ENCODE assay signal across 8 cellular contexts in the genomic region with DNA sequence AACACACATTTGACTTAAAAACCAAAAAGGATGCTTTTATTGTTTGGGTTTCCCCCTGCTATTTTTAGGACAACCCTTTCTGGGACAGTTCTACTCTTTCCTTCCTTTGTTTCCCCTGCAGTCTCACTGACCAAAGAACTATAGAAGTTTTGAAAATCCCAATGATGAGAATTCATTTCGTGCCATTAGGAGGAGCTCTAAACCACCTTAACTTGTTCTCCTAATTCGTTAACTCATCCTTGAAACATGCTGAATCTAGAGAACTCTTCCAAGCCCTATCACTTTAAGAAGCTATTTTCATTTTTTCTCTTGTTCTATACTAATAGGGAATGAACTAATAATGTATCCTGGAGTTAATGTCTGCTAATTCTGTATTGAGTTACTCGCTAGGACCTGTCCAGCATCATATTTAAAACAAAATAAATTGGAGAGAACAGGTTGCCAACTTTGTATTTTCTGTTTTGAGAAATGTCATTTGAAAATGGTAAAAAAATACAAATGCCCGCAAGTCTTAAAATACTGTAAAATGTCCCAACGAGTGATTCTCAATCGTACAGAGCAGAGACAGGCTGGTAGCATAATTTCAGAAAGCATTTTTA.
DNase-seq lines count a peak whose midpoint lies in the region; ATAC-seq and TF ChIP-seq lines count a peak whose summit lies in the region.

No MANE protein-coding gene starts in this region.

- no peaks in the 10 kb centered on the region for H3K36me3 ChIP-seq in Caco-2 (ENCODE audit: control insufficient read depth, insufficient read depth, low read length)
- peaks cover 0 to 13% of the 10 kb centered on the region in 2 experiments; a peak in 3 of 4 replicates for H3K36me3 ChIP-seq in HCT116 (ENCODE audit: control insufficient read depth in 1 of 2, insufficient read depth in 2 of 2, low read length in 2 of 2)

- no peak overlapping the region for H3K4me2 ChIP-seq in HCT116 (ENCODE audit: low read length)

- BruUV-seq in Caco-2 (replicated peaks; lab: Mats Ljungman, UMichigan) (no TSS peak), HCT116 (replicated peaks; lab: Mats Ljungman, UMichigan) (no TSS peak)

- H3K27ac Mint-ChIP-seq in Caco-2 (ENCODE audit: unreplicated experiment) (no peak overlapping the region), memory B cell (peak overlapping the region; percentile 67)
- no peak overlapping the region for H3K27ac Mint-ChIP-seq in effector memory CD8-positive, alpha-beta T cell

- no peak overlapping the region for H3K4me3 ChIP-seq in Caco-2 (ENCODE audit: low read depth, low read length)
- no peak overlapping the region for H3K4me3 ChIP-seq in HCT116 (replicated peaks in 1 of 2; ENCODE audit: low read depth in 1 of 2, low read length in 2 of 2)

- TF ChIP-seq RAD21 in HCT116 (IDR thresholded peaks at IDR 0.05; ENCODE audit: low read depth) = peak; percentile 84

- POLR2A ChIA-PET in Caco-2 (lab: Charles Lee) = interaction anchor here (0.5 kb wide), 1 partner anchor 163 kb away, joined by 5 read pairs; no protein-coding TSS in a partner anchor
- POLR2A ChIA-PET in HCT116 (lab: Charles Lee) = no interaction called here

- no peaks in the 10 kb centered on the region for H3K79me2 ChIP-seq in HCT116 (ENCODE audit: insufficient read depth, low read length)

- H3K27me3 ChIP-seq in Caco-2 (replicated peaks; ENCODE audit: control insufficient read depth, insufficient read depth, low read length) (no peaks in the 10 kb centered on the region), HCT116 (ENCODE audit: insufficient read depth, low read length) (no peaks in the 10 kb centered on the region)

- peak in 1 of 2 experiments; percentile 33 for DNase-seq in Caco-2
- DNase-seq in HCT116 (ENCODE audit: low read depth, low spot score) = peak; percentile 34
- peak; percentile 63 for DNase-seq in OCI-M1 (lab: John Stamatoyannopoulos, UW)
- no peak for DNase-seq in effector memory CD8-positive, alpha-beta T cell
- peak in 1 of 2 donors; percentile 48 for DNase-seq in memory B cell (ENCODE audit: low spot score in 2 of 2)
- DNase-seq in activated gamma-delta T cell (lab: John Stamatoyannopoulos, UW) = no peak

- TF ChIP-seq CTCF in Caco-2 (IDR thresholded peaks at IDR 0.05; ENCODE audit: insufficient read depth in 1 of 2, low read depth in 1 of 2, low read length in 1 of 2, severe bottlenecking in 1 of 2, unreplicated experiment in 1 of 2) = peak; percentile 48 to 63
- peak; percentile 56 to 73 (median 72); a peak in 5 of 6 replicates for TF ChIP-seq CTCF in HCT116 (IDR thresholded peaks at IDR 0.05 in 2 of 3, conservative IDR thresholded peaks at IDR 0.05 in 1 of 3; ENCODE audit: borderline replicate concordance in 1 of 3, insufficient read depth in 1 of 3, low read depth in 2 of 3, low read length in 2 of 3)

- ATAC-seq in HCT116 (peak; percentile 77), memory B cell (ENCODE audit: low read depth) (peak; percentile 70), GM21367 (IDR thresholded peaks at IDR 0.05; ENCODE audit: unreplicated experiment) (no peak), GM21619 (IDR thresholded peaks at IDR 0.05; ENCODE audit: unreplicated experiment) (no peak)
- ATAC-seq in effector memory CD8-positive, alpha-beta T cell (replicated peaks) = peak; percentile 57

- no peak overlapping the region for H3K4me3 Mint-ChIP-seq in Caco-2 (ENCODE audit: unreplicated experiment)
- no peak overlapping the region for H3K4me3 Mint-ChIP-seq in effector memory CD8-positive, alpha-beta T cell
- H3K4me3 Mint-ChIP-seq in memory B cell = no peak overlapping the region

- H3K4me1 ChIP-seq in Caco-2 (no peaks in the 10 kb centered on the region), HCT116 (ENCODE audit: control insufficient read depth in 1 of 2, insufficient read depth in 2 of 2, low read length in 2 of 2) (no peaks in the 10 kb centered on the region)

- H2AFZ ChIP-seq in HCT116 (ENCODE audit: low read depth, low read length, poor library complexity, severe bottlenecking) = no peak overlapping the region

- intact Hi-C loops in Caco-2 (cut with micrococcal nuclease; ENCODE audit: unreplicated experiment) = loop anchor here (1.0 to 2.0 kb wide), 5 partner anchors 38 to 286 kb away; no protein-coding TSS in a partner anchor
- intact Hi-C loops in HCT116 (cut with micrococcal nuclease) = loop anchor here (1.0 to 2.0 kb wide), 3 partner anchors 278 to 326 kb away; no protein-coding TSS in a partner anchor

- H3K9me2 ChIP-seq in HCT116 (ENCODE audit: insufficient read depth) = no peaks in the 10 kb centered on the region

- H3K36me3 Mint-ChIP-seq in Caco-2 (ENCODE audit: insufficient read depth, unreplicated experiment) (peaks cover 46% of the 10 kb centered on the region), memory B cell (peaks cover 23% of the 10 kb centered on the region)
- H3K36me3 Mint-ChIP-seq in effector memory CD8-positive, alpha-beta T cell (ENCODE audit: insufficient read depth) = peaks cover 50% of the 10 kb centered on the region

- H3K9ac ChIP-seq in HCT116 (ENCODE audit: low read length) = no peak overlapping the region

- no peak for TF ChIP-seq POLR2A in HCT116 (IDR thresholded peaks at IDR 0.05; ENCODE audit: borderline replicate concordance, extremely low read depth, insufficient read depth, insufficient read length)

- no peak overlapping the region for H3K27ac ChIP-seq in HCT116 (ENCODE audit: low read depth, low read length)

- RAD21 ChIA-PET in HCT116 (lab: Charles Lee; ENCODE audit: low non-redundant PET in 1 of 2, low total read pairs in 2 of 2, uncharacterized antibody in 2 of 2, unreplicated experiment in 2 of 2) = interaction anchor here in 1 of 2 experiments (1.0 kb wide), 1 partner anchor 256 kb away, joined by 4 read pairs; no protein-coding TSS in a partner anchor

- H3K27me3 Mint-ChIP-seq in Caco-2 (ENCODE audit: insufficient read depth, unreplicated experiment) = no peaks in the 10 kb centered on the region
- H3K27me3 Mint-ChIP-seq in effector memory CD8-positive, alpha-beta T cell = no peaks in the 10 kb centered on the region
- H3K27me3 Mint-ChIP-seq in memory B cell = no peaks in the 10 kb centered on the region

- no peaks in the 10 kb centered on the region for H3K9me3 ChIP-seq in Caco-2
- H3K9me3 ChIP-seq in HCT116 (ENCODE audit: control insufficient read depth in 1 of 2, insufficient read depth in 1 of 2, low read depth in 1 of 2, low read length in 2 of 2) = no peaks in the 10 kb centered on the region

- CTCF ChIA-PET in Caco-2 (lab: Charles Lee) = interaction anchor here (0.7 to 1.4 kb wide), 13 partner anchors 13 to 331 kb away, joined by 3 to 8 read pairs (median 3); a partner anchor contains a TSS
- CTCF ChIA-PET in HCT116 (lab: Charles Lee) = interaction anchor here (0.7 to 1.7 kb wide), 15 partner anchors 9 to 537 kb away, joined by 3 to 6 read pairs (median 4); a partner anchor contains a TSS

- H4K20me1 ChIP-seq in HCT116 (ENCODE audit: insufficient read depth) = no peaks in the 10 kb centered on the region

- H3K4me1 Mint-ChIP-seq in Caco-2 (ENCODE audit: low read depth, unreplicated experiment) (no peaks in the 10 kb centered on the region), memory B cell (peaks cover 5% of the 10 kb centered on the region)
- H3K4me1 Mint-ChIP-seq in effector memory CD8-positive, alpha-beta T cell (ENCODE audit: low read depth in 2 of 2) = peaks cover 0 to 5% of the 10 kb centered on the region in 2 donors

- no peaks in the 10 kb centered on the region for H3K9me3 Mint-ChIP-seq in Caco-2 (ENCODE audit: unreplicated experiment)
- no peaks in the 10 kb centered on the region for H3K9me3 Mint-ChIP-seq in effector memory CD8-positive, alpha-beta T cell
- no peaks in the 10 kb centered on the region for H3K9me3 Mint-ChIP-seq in memory B cell

TF ChIP-seq in HCT116, 20 proteins besides CTCF, POLR2A, EP300 and RAD21:
- TF ChIP-seq EGR1 (IDR thresholded peaks at IDR 0.05; ENCODE audit: low read depth) (no peak), TCF7L2 (IDR thresholded peaks at IDR 0.05; ENCODE audit: borderline replicate concordance, extremely low read depth, insufficient read depth, insufficient read length) (no peak), CEBPB (IDR thresholded peaks at IDR 0.05; ENCODE audit: low read depth) (no peak), FOSL1 (IDR thresholded peaks at IDR 0.05; ENCODE audit: low read depth) (no peak)
- TF ChIP-seq, protein P1, sequence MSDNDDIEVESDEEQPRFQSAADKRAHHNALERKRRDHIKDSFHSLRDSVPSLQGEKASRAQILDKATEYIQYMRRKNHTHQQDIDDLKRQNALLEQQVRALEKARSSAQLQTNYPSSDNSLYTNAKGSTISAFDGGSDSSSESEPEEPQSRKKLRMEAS (IDR thresholded peaks at IDR 0.05) = 0 out of 2 replicates have a peak, but pooled peaks have one; percentile 22

Comparison
In these comparisons a context has a peak if more than half of its experiments do, and no peak if none do; other contexts are left out.
1. DNase-seq: peak in HCT116 (single experiment) and OCI-M1 (single experiment); none in effector memory CD8-positive, alpha-beta T cell (0 of 3) and activated gamma-delta T cell (single experiment).
2. ATAC-seq: peak in HCT116 (single experiment), effector memory CD8-positive, alpha-beta T cell (single experiment) and memory B cell (single experiment); none in GM21367 (single experiment) and GM21619 (single experiment).